In the genomic region with DNA sequence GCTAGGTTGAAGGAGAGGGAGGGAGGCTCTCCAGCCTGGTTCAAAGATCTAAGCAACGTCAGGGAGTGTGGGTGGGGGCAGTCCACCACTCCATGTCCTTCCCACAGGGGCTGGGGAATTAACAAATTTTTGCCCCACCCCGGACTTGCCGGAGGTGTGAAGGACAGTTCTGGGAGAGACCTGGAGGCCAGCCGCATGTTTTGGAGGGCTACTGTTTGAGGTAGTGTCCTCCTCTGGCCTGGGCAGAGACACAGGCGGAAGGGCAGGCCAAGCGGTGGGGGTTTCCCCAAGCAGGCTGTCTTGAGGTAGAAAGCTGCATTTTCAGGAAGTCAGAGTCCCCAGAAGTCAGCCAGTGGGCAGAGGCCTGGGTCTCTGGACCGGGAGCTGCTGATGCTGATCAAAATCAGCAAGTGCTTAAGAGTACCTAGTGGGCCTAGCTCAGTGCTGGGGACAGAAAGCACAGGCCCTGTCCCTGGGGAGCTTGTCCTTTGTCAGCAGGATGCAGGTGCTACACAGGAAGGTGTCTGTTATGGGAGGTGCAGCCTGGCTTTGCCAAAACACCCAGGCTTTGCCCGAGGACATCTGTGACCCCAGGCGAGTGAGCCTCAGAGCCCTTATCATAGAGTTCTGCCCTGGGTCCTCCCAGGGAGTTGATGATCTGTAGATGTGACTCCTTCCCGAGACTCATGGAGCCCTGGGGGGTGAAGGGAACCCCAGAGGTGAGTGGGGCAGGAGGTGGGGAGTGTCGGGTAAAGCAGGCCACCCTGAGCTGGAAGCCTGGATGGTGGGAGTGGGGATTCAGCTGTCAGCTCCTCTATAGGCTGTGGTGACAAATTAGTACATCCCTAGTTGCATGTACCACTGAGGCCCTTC, we compare ENCODE assay signal across 1 cellular context.
TF ChIP-seq lines count a peak whose summit lies in the region.

No MANE protein-coding gene starts in this region.

TF ChIP-seq in GM23338, 12 proteins besides CTCF, POLR2A, EP300 and RAD21 (continued from another document):
- TF ChIP-seq, protein P1, sequence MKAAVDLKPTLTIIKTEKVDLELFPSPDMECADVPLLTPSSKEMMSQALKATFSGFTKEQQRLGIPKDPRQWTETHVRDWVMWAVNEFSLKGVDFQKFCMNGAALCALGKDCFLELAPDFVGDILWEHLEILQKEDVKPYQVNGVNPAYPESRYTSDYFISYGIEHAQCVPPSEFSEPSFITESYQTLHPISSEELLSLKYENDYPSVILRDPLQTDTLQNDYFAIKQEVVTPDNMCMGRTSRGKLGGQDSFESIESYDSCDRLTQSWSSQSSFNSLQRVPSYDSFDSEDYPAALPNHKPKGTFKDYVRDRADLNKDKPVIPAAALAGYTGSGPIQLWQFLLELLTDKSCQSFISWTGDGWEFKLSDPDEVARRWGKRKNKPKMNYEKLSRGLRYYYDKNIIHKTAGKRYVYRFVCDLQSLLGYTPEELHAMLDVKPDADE (IDR thresholded peaks at IDR 0.05) = no peak
- TF ChIP-seq POLR2AphosphoS5 (IDR thresholded peaks at IDR 0.05; ENCODE audit: low read depth) = no peak
- TF ChIP-seq, protein P2, sequence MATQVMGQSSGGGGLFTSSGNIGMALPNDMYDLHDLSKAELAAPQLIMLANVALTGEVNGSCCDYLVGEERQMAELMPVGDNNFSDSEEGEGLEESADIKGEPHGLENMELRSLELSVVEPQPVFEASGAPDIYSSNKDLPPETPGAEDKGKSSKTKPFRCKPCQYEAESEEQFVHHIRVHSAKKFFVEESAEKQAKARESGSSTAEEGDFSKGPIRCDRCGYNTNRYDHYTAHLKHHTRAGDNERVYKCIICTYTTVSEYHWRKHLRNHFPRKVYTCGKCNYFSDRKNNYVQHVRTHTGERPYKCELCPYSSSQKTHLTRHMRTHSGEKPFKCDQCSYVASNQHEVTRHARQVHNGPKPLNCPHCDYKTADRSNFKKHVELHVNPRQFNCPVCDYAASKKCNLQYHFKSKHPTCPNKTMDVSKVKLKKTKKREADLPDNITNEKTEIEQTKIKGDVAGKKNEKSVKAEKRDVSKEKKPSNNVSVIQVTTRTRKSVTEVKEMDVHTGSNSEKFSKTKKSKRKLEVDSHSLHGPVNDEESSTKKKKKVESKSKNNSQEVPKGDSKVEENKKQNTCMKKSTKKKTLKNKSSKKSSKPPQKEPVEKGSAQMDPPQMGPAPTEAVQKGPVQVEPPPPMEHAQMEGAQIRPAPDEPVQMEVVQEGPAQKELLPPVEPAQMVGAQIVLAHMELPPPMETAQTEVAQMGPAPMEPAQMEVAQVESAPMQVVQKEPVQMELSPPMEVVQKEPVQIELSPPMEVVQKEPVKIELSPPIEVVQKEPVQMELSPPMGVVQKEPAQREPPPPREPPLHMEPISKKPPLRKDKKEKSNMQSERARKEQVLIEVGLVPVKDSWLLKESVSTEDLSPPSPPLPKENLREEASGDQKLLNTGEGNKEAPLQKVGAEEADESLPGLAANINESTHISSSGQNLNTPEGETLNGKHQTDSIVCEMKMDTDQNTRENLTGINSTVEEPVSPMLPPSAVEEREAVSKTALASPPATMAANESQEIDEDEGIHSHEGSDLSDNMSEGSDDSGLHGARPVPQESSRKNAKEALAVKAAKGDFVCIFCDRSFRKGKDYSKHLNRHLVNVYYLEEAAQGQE (IDR thresholded peaks at IDR 0.05; ENCODE audit: unreplicated experiment) = no peak
- no peak for TF ChIP-seq ZNF114 (CRISPR knock-in tag; IDR thresholded peaks at IDR 0.05)
- no peak for TF ChIP-seq EZH2 (IDR thresholded peaks at IDR 0.05; ENCODE audit: low read depth, unreplicated experiment)
- no peak for TF ChIP-seq ZNF331 (CRISPR knock-in tag; IDR thresholded peaks at IDR 0.05; ENCODE audit: low read depth)
